24 cellular contexts compared by ENCODE assay signal in the genomic region with DNA sequence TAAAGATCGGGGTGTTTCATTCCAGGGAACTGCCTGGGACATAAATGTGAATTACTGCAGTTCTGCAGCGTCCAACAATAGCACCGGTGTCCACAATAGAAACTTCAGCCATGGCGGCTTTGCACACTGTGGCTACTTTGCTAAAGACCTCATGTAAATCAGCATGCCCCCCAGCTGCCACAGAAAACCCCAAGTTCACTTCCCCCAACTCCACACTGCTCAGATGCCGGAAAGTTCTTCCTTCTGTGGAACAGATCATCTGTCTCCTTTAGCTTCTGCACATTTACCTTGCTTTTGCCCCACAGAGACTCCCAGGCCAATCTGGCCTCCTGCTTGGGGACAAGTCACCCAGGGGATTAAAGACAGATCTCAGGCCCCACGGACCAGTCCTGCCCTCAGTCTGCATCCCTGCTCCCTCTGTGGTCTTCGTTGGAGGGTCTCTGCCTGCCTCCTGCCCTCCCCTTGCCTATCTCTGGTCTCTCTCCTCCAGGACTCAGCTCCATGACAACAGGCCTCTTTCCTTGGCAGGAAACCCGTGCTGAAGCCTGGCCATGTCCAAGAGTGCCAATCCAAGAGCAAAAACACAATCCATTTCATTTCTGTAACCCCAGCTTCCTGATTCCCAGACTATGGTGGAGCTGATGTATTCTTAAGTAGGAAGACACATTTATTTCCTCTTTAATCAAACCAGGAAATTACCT.
DNase-seq lines count a peak whose midpoint lies in the region; ATAC-seq, FAIRE-seq and TF ChIP-seq lines count a peak whose summit lies in the region.
"Had no signal": no experiment of that assay in that cellular context is flagged by ENCODE, and none has a peak within 500 bp of the region (broad histone marks: within the 10 kb centered on the region; RNA-seq: fewer than 3 reads in every experiment).

No MANE protein-coding gene starts in this region.

- intact Hi-C loops in activated CD8-positive, alpha-beta T cell treated with anti-CD3 and anti-CD28 coated beads for 36 hours (cut with micrococcal nuclease) = no loop called here
- intact Hi-C loops in activated CD4-positive, alpha-beta T cell treated with anti-CD3 and anti-CD28 coated beads, Interleukin-2, amount 10 ng/mL, durations not matched to agents 24 days and 14 days (cut with micrococcal nuclease) = no loop called here

- no peak for ATAC-seq in activated CD8-positive, alpha-beta T cell treated with anti-CD3 and anti-CD28 coated beads, Interleukin-2, amount 10 ng/mL, durations not matched to agents 7 days and 5 days
- no peak for ATAC-seq in activated CD8-positive, alpha-beta T cell treated with anti-CD3 and anti-CD28 coated beads for 36 hours
- ATAC-seq in GM19328 (IDR thresholded peaks at IDR 0.05; ENCODE audit: unreplicated experiment) = no peak
- ATAC-seq: A549, gastrocnemius medialis, PC-3 had no signal

- POLR2A ChIA-PET in activated CD8-positive, alpha-beta T cell treated with anti-CD3 and anti-CD28 coated beads, Interleukin-2, amount 10 ng/mL, durations not matched to agents 7 days and 5 days (lab: Charles Lee) = no interaction called here
- POLR2A ChIA-PET in activated CD8-positive, alpha-beta T cell treated with anti-CD3 and anti-CD28 coated beads for 36 hours (lab: Charles Lee) = no interaction called here

- WGBS in ectodermal cell, 2 experiments = 89 to 92% methylated on average over 8 of the region's 8 CpGs

- H3K4me1 Mint-ChIP-seq in activated CD8-positive, alpha-beta T cell treated with anti-CD3 and anti-CD28 coated beads, Interleukin-2, amount 10 ng/mL, durations not matched to agents 7 days and 5 days (ENCODE audit: low read depth) = no peaks in the 10 kb centered on the region
- no peaks in the 10 kb centered on the region for H3K4me1 Mint-ChIP-seq in activated CD8-positive, alpha-beta T cell treated with anti-CD3 and anti-CD28 coated beads for 36 hours (ENCODE audit: low read depth)
- peaks cover 2% of the 10 kb centered on the region for H3K4me1 Mint-ChIP-seq in activated T-cell treated with anti-CD3 and anti-CD28 coated beads, Interleukin-2, amount 50 U/mL, for 24 hours (ENCODE audit: low read depth)
- H3K4me1 Mint-ChIP-seq in activated CD4-positive, alpha-beta T cell treated with anti-CD3 and anti-CD28 coated beads, Interleukin-2, amount 10 ng/mL, durations not matched to agents 24 days and 14 days = no peaks in the 10 kb centered on the region

- H3K9me3 Mint-ChIP-seq in activated CD8-positive, alpha-beta T cell treated with anti-CD3 and anti-CD28 coated beads, Interleukin-2, amount 10 ng/mL, durations not matched to agents 7 days and 5 days (ENCODE audit: insufficient read depth) = no peaks in the 10 kb centered on the region
- no peaks in the 10 kb centered on the region for H3K9me3 Mint-ChIP-seq in activated CD8-positive, alpha-beta T cell treated with anti-CD3 and anti-CD28 coated beads for 36 hours
- H3K9me3 Mint-ChIP-seq in activated T-cell treated with anti-CD3 and anti-CD28 coated beads, Interleukin-2, amount 50 U/mL, for 24 hours = no peaks in the 10 kb centered on the region
- H3K9me3 Mint-ChIP-seq in activated CD4-positive, alpha-beta T cell treated with anti-CD3 and anti-CD28 coated beads, Interleukin-2, amount 10 ng/mL, durations not matched to agents 24 days and 14 days = no peaks in the 10 kb centered on the region
- H3K9me3 Mint-ChIP-seq: activated CD4-positive, alpha-beta memory T cell treated with anti-CD3 and anti-CD28 coated beads for 36 hours; HFFc6 had no signal

- H3K4me3 ChIP-seq in ectodermal cell (ENCODE audit: insufficient read depth, low read depth, low read length) (no peak overlapping the region), muscle layer of colon (ENCODE audit: low read depth in 1 of 2, low read length in 2 of 2) (peak overlapping the region in 1 of 2 donors; percentile 18)
- H3K4me3 ChIP-seq: A549, BLaER1, cardiac muscle cell, esophagus muscularis mucosa, gastrocnemius medialis, SJCRH30 had no signal

- H3K27me3 ChIP-seq in ectodermal cell (ENCODE audit: control insufficient read depth, insufficient read depth, low read length, poor library complexity, severe bottlenecking) = no peaks in the 10 kb centered on the region
- no peaks in the 10 kb centered on the region for H3K27me3 ChIP-seq in muscle layer of colon (ENCODE audit: control insufficient read depth in 1 of 2, insufficient read depth in 2 of 2, low read length in 2 of 2)
- H3K27me3 ChIP-seq: BLaER1, cardiac muscle cell, esophagus muscularis mucosa, gastrocnemius medialis, SJCRH30 had no signal

- H3K4me1 ChIP-seq in ectodermal cell (ENCODE audit: control insufficient read depth, insufficient read depth, low read length) = peaks cover 35% of the 10 kb centered on the region
- peaks cover 77% of the 10 kb centered on the region for H3K4me1 ChIP-seq in muscle layer of colon (ENCODE audit: insufficient read depth, low read length)
- H3K4me1 ChIP-seq: SJCRH30 had no signal

- H3K36me3 ChIP-seq in ectodermal cell (ENCODE audit: control insufficient read depth, insufficient read depth, low read length) = no peaks in the 10 kb centered on the region
- no peaks in the 10 kb centered on the region for H3K36me3 ChIP-seq in muscle layer of colon (ENCODE audit: insufficient read depth, low read length)
- H3K36me3 ChIP-seq: BLaER1, cardiac muscle cell, esophagus muscularis mucosa, gastrocnemius medialis, neutrophil, SJCRH30 had no signal

- H3K9ac ChIP-seq in muscle layer of colon (ENCODE audit: low read length) = no peak overlapping the region
- H3K9ac ChIP-seq: BLaER1 had no signal

- no peak for DNase-seq in activated CD8-positive, alpha-beta T cell treated with anti-CD3 and anti-CD28 coated beads, Interleukin-2, amount 10 ng/mL, durations not matched to agents 7 days and 5 days
- DNase-seq in activated CD8-positive, alpha-beta T cell treated with anti-CD3 and anti-CD28 coated beads for 36 hours = no peak
- DNase-seq in urothelium cell line (ENCODE audit: low spot score) = no peak
- no peak for DNase-seq in activated T-cell treated with anti-CD3 and anti-CD28 coated beads, Interleukin-2, amount 50 U/mL, for 24 hours
- no peak for DNase-seq in activated CD4-positive, alpha-beta T cell treated with anti-CD3 and anti-CD28 coated beads, Interleukin-2, amount 10 ng/mL, durations not matched to agents 24 days and 14 days
- DNase-seq: activated CD4-positive, alpha-beta memory T cell treated with anti-CD3 and anti-CD28 coated beads for 36 hours; activated naive CD4-positive, alpha-beta T cell treated with Interleukin-2 at 50 U/mL for 16 hours; effector CD4-positive, alpha-beta T cell; gastrocnemius medialis; HFFc6; NCI-H146; NCI-H2171; NCI-H526 treated with DMSO at 0.1 percent for 48 hours; PC-3; SJCRH30 had no signal

- TF ChIP-seq CTCF in activated CD8-positive, alpha-beta T cell treated with anti-CD3 and anti-CD28 coated beads for 36 hours (IDR thresholded peaks at IDR 0.05) = no peak

- no peaks in the 10 kb centered on the region for H3K36me3 Mint-ChIP-seq in activated CD8-positive, alpha-beta T cell treated with anti-CD3 and anti-CD28 coated beads, Interleukin-2, amount 10 ng/mL, durations not matched to agents 7 days and 5 days (ENCODE audit: low read depth)
- H3K36me3 Mint-ChIP-seq in activated CD8-positive, alpha-beta T cell treated with anti-CD3 and anti-CD28 coated beads for 36 hours (ENCODE audit: low read depth) = no peaks in the 10 kb centered on the region
- H3K36me3 Mint-ChIP-seq in activated T-cell treated with anti-CD3 and anti-CD28 coated beads, Interleukin-2, amount 50 U/mL, for 24 hours (ENCODE audit: low read depth) = no peaks in the 10 kb centered on the region
- H3K36me3 Mint-ChIP-seq in activated CD4-positive, alpha-beta T cell treated with anti-CD3 and anti-CD28 coated beads, Interleukin-2, amount 10 ng/mL, durations not matched to agents 24 days and 14 days (ENCODE audit: low read depth) = no peaks in the 10 kb centered on the region
- H3K36me3 Mint-ChIP-seq: activated CD4-positive, alpha-beta memory T cell treated with anti-CD3 and anti-CD28 coated beads for 36 hours had no signal

- no peak overlapping the region for H3K4me3 Mint-ChIP-seq in activated CD8-positive, alpha-beta T cell treated with anti-CD3 and anti-CD28 coated beads, Interleukin-2, amount 10 ng/mL, durations not matched to agents 7 days and 5 days
- no peak overlapping the region for H3K4me3 Mint-ChIP-seq in activated CD8-positive, alpha-beta T cell treated with anti-CD3 and anti-CD28 coated beads for 36 hours
- H3K4me3 Mint-ChIP-seq in activated T-cell treated with anti-CD3 and anti-CD28 coated beads, Interleukin-2, amount 50 U/mL, for 24 hours = no peak overlapping the region
- H3K4me3 Mint-ChIP-seq in activated CD4-positive, alpha-beta T cell treated with anti-CD3 and anti-CD28 coated beads, Interleukin-2, amount 10 ng/mL, durations not matched to agents 24 days and 14 days = no peak overlapping the region
- H3K4me3 Mint-ChIP-seq: activated CD4-positive, alpha-beta memory T cell treated with anti-CD3 and anti-CD28 coated beads for 36 hours; HFFc6 had no signal

- CTCF ChIA-PET in activated CD8-positive, alpha-beta T cell treated with anti-CD3 and anti-CD28 coated beads, Interleukin-2, amount 10 ng/mL, durations not matched to agents 7 days and 5 days (lab: Charles Lee) = no interaction called here
- CTCF ChIA-PET in activated CD8-positive, alpha-beta T cell treated with anti-CD3 and anti-CD28 coated beads for 36 hours (lab: Charles Lee) = no interaction called here

- peak; percentile 83 for FAIRE-seq in urothelium cell line (lab: Jason Lieb, UNC)
- FAIRE-seq: A549, D721Med had no signal

- H3K27ac ChIP-seq in ectodermal cell (ENCODE audit: insufficient read depth, low read depth, low read length, poor library complexity, severe bottlenecking) (peak overlapping the region; percentile 80), muscle layer of colon (ENCODE audit: low read depth, low read length) (peak overlapping the region; percentile 69)
- H3K27ac ChIP-seq: A549, BLaER1, cardiac muscle cell, gastrocnemius medialis, neutrophil, SJCRH30 had no signal

- H3K9me3 ChIP-seq in ectodermal cell (ENCODE audit: control insufficient read depth, low read length) (no peaks in the 10 kb centered on the region), muscle layer of colon (ENCODE audit: low read length) (no peaks in the 10 kb centered on the region)
- H3K9me3 ChIP-seq: A549, BLaER1, esophagus muscularis mucosa, gastrocnemius medialis, neutrophil, SJCRH30 had no signal

- H3K27me3 Mint-ChIP-seq in activated CD8-positive, alpha-beta T cell treated with anti-CD3 and anti-CD28 coated beads, Interleukin-2, amount 10 ng/mL, durations not matched to agents 7 days and 5 days (ENCODE audit: low read depth) = peaks cover 5% of the 10 kb centered on the region
- peaks cover 5% of the 10 kb centered on the region for H3K27me3 Mint-ChIP-seq in activated CD8-positive, alpha-beta T cell treated with anti-CD3 and anti-CD28 coated beads for 36 hours
- peaks cover 24% of the 10 kb centered on the region for H3K27me3 Mint-ChIP-seq in activated T-cell treated with anti-CD3 and anti-CD28 coated beads, Interleukin-2, amount 50 U/mL, for 24 hours
- H3K27me3 Mint-ChIP-seq in activated CD4-positive, alpha-beta T cell treated with anti-CD3 and anti-CD28 coated beads, Interleukin-2, amount 10 ng/mL, durations not matched to agents 24 days and 14 days = no peaks in the 10 kb centered on the region

- peak overlapping the region; percentile 34 for H3K27ac Mint-ChIP-seq in activated CD8-positive, alpha-beta T cell treated with anti-CD3 and anti-CD28 coated beads, Interleukin-2, amount 10 ng/mL, durations not matched to agents 7 days and 5 days
- no peak overlapping the region for H3K27ac Mint-ChIP-seq in activated CD8-positive, alpha-beta T cell treated with anti-CD3 and anti-CD28 coated beads for 36 hours
- no peak overlapping the region for H3K27ac Mint-ChIP-seq in activated T-cell treated with anti-CD3 and anti-CD28 coated beads, Interleukin-2, amount 50 U/mL, for 24 hours
- H3K27ac Mint-ChIP-seq in activated CD4-positive, alpha-beta T cell treated with anti-CD3 and anti-CD28 coated beads, Interleukin-2, amount 10 ng/mL, durations not matched to agents 24 days and 14 days = no peak overlapping the region
- H3K27ac Mint-ChIP-seq: activated CD4-positive, alpha-beta memory T cell treated with anti-CD3 and anti-CD28 coated beads for 36 hours; HFFc6 had no signal
